In genomic region chr3:12869025-12869695, GRCh38 we compare ENCODE assay signal across 8 cellular contexts. TPM values are rescaled to one million over a fixed set of nuclear protein-coding genes. Genes with fewer than 3 reads are reported as not detected.
DNase-seq lines count a peak whose midpoint lies in the region; ATAC-seq, FAIRE-seq and TF ChIP-seq lines count a peak whose summit lies in the region.

No MANE protein-coding gene starts in this region.

- H2BK5ac ChIP-seq in trophoblast cell (ENCODE audit: low read depth, low read length, poor library complexity) = no peak overlapping the region

- DNase-seq in T1000 (lab: John Stamatoyannopoulos, UW) (peak; percentile 15), trophoblast cell (no peak), D721Med (ENCODE audit: insufficient read length, low spot score) (no peak), Ammon's horn (ENCODE audit: low spot score) (no peak)

- no peak overlapping the region for H2AK5ac ChIP-seq in trophoblast cell (ENCODE audit: low read length)

- no peak overlapping the region for H4K91ac ChIP-seq in trophoblast cell (ENCODE audit: low read depth, low read length)

- H3K4me2 ChIP-seq in trophoblast cell (ENCODE audit: low read length) = peak overlapping the region; percentile 55

- WGBS in trophoblast cell (ENCODE audit: extremely low coverage, insufficient coverage, insufficient read length) = no CpG with 5 or more reads among the region's 28 CpGs

- no peak for FAIRE-seq in D721Med (lab: Jason Lieb, UNC)

- H3K36me3 ChIP-seq in trophoblast cell (ENCODE audit: control insufficient read depth in 1 of 2, insufficient read depth in 2 of 2, low read length in 2 of 2) = no peaks in the 10 kb centered on the region

- TF ChIP-seq CTCF in D721Med (IDR thresholded peaks at IDR 0.05; ENCODE audit: insufficient read depth, missing control alignments) = no peak

- H4K8ac ChIP-seq in trophoblast cell (ENCODE audit: low read depth, low read length) = no peak overlapping the region

- no peaks in the 10 kb centered on the region for H3K79me1 ChIP-seq in trophoblast cell (ENCODE audit: low read length)

- H2BK12ac ChIP-seq in trophoblast cell (ENCODE audit: low read length) = no peak overlapping the region

- no peak overlapping the region for H2AFZ ChIP-seq in trophoblast cell (ENCODE audit: insufficient read depth, low read length, poor library complexity)

- no peak overlapping the region for H2BK120ac ChIP-seq in trophoblast cell (ENCODE audit: insufficient read depth, low read length, poor library complexity)

- no peak overlapping the region for H4K12ac ChIP-seq in trophoblast cell (ENCODE audit: low read depth, low read length)

- peaks cover 3 to 9% of the 10 kb centered on the region in 2 experiments for H3K4me1 ChIP-seq in trophoblast cell (ENCODE audit: control insufficient read depth in 1 of 2, insufficient read depth in 2 of 2, low read length in 2 of 2)

- H3K23ac ChIP-seq in trophoblast cell (ENCODE audit: low read length) = no peak overlapping the region

- no peak overlapping the region for H3K18ac ChIP-seq in trophoblast cell (ENCODE audit: low read length)

- no peaks in the 10 kb centered on the region for H3K79me2 ChIP-seq in trophoblast cell (ENCODE audit: control insufficient read depth, insufficient read depth, low read length, poor library complexity)

- ATAC-seq in GM18498 (IDR thresholded peaks at IDR 0.05; ENCODE audit: unreplicated experiment) = peak; percentile 55
- ATAC-seq in HG02642 (IDR thresholded peaks at IDR 0.05; ENCODE audit: poor library complexity, unreplicated experiment) = peak; percentile 62
- ATAC-seq in esophagus mucosa = peak; percentile 28
- ATAC-seq in GM21717 (IDR thresholded peaks at IDR 0.05; ENCODE audit: unreplicated experiment) = no peak

- H3K27ac ChIP-seq in trophoblast cell (ENCODE audit: low read depth, low read length) = no peak overlapping the region

- H3K14ac ChIP-seq in trophoblast cell (ENCODE audit: low read length) = no peak overlapping the region

- no peak overlapping the region for H3K4me3 ChIP-seq in trophoblast cell (ENCODE audit: low read depth, low read length)

- H3K9ac ChIP-seq in trophoblast cell (ENCODE audit: low read length) = no peak overlapping the region

- H3K27me3 ChIP-seq in trophoblast cell (ENCODE audit: insufficient read depth, low read length) = no peaks in the 10 kb centered on the region

- H3K9me3 ChIP-seq in trophoblast cell (ENCODE audit: insufficient read depth, low read depth, low read length) = peaks cover 11% of the 10 kb centered on the region

- H3K4ac ChIP-seq in trophoblast cell (ENCODE audit: low read depth, low read length) = no peak overlapping the region

RNA-seq across cellular contexts. Expression of gene RPL32, which starts 27.8 kb away (rescaled TPM):
- total RNA-seq in esophagus mucosa = 1,705 TPM
- 1,121 and 1,210 TPM in 2 replicates for polyA plus RNA-seq in trophoblast cell (2013)
